Comparison of ENCODE assay signal across 1 cellular context in genomic region chr1:185998391-185998790, GRCh38.
TF ChIP-seq lines count a peak whose summit lies in the region.

No MANE protein-coding gene starts in this region.

TF ChIP-seq in GM23338, 12 proteins besides CTCF, POLR2A, EP300 and RAD21 (continued from another document):
- no peak for TF ChIP-seq ZNF462 (CRISPR knock-in tag; IDR thresholded peaks at IDR 0.05)
- no peak for TF ChIP-seq NANOG (IDR thresholded peaks at IDR 0.05; ENCODE audit: borderline replicate concordance)
- no peak for TF ChIP-seq ETS1 (IDR thresholded peaks at IDR 0.05)
- no peak for TF ChIP-seq EZH2 (IDR thresholded peaks at IDR 0.05; ENCODE audit: low read depth, unreplicated experiment)
- no peak for TF ChIP-seq ZNF331 (CRISPR knock-in tag; IDR thresholded peaks at IDR 0.05; ENCODE audit: low read depth)
- TF ChIP-seq POLR2AphosphoS5 (IDR thresholded peaks at IDR 0.05; ENCODE audit: low read depth), result no peak
TF ChIP-seq in GM23338: peak in this region for 0.
